8 cellular contexts compared by ENCODE assay signal in genomic region chr3:152196782-152197181, GRCh38.
DNase-seq lines count a peak whose midpoint lies in the region; ATAC-seq, FAIRE-seq and TF ChIP-seq lines count a peak whose summit lies in the region.

No MANE protein-coding gene starts in this region.

- intact Hi-C loops in transverse colon (cut with DNase I; ENCODE audit: low total_unique reads): no loop called here

- peak; percentile 62 for FAIRE-seq in colon (lab: Jason Lieb, UNC)

- no peak for TF ChIP-seq EP300 in transverse colon (IDR thresholded peaks at IDR 0.05; ENCODE audit: low read depth)

- H3K27me3 ChIP-seq in transverse colon: no peaks in the 10 kb centered on the region
- no peaks in the 10 kb centered on the region for H3K27me3 ChIP-seq in SJCRH30

- peak overlapping the region; percentile 83 to 89 (median 85) for H3K27ac ChIP-seq in transverse colon
- H3K27ac ChIP-seq in SJCRH30: no peak overlapping the region

- ATAC-seq in GM19455 (IDR thresholded peaks at IDR 0.05; ENCODE audit: unreplicated experiment) (peak; percentile 36), HG03521 (IDR thresholded peaks at IDR 0.05; ENCODE audit: unreplicated experiment) (peak; percentile 37)

- in situ Hi-C loops in transverse colon (cut with MboI; ENCODE audit: low pct_ligation_motif_present in 1 of 4, low pct_unique_long_range_greater_than_20kb in 1 of 4, low sequenced_read_pairs in 3 of 4): loop anchor here in 2 of 4 donors (25.0 kb wide), 1 partner anchor 241 kb away; no protein-coding TSS in a partner anchor

- WGBS in transverse colon (ENCODE audit: low coverage in 1 of 2), 2 donors: 34 to 37% methylated on average over 2 of the region's 2 CpGs

- H3K4me1 ChIP-seq in transverse colon: peaks cover 3 to 58% (median 8%) of the 10 kb centered on the region in 4 donors
- H3K4me1 ChIP-seq in SJCRH30: no peaks in the 10 kb centered on the region

- H3K36me3 ChIP-seq in transverse colon (no peaks in the 10 kb centered on the region), SJCRH30 (no peaks in the 10 kb centered on the region)

- H3K4me3 ChIP-seq in transverse colon (no peak overlapping the region), SJCRH30 (no peak overlapping the region)

- TF ChIP-seq CTCF in transverse colon (IDR thresholded peaks at IDR 0.05): no peak

- TF ChIP-seq POLR2A in transverse colon (IDR thresholded peaks at IDR 0.05): no peak

- H3K9me3 ChIP-seq in transverse colon (no peaks in the 10 kb centered on the region), SJCRH30 (replicated peaks) (no peaks in the 10 kb centered on the region)

- peak; percentile 18 for DNase-seq in Ammon's horn (ENCODE audit: low spot score)
- no peak for DNase-seq in transverse colon
- DNase-seq in SJCRH30: no peak
- no peak for DNase-seq in NCI-H2196 treated with DMSO at 0.1 percent for 48 hours (lab: John Stamatoyannopoulos, UW; ENCODE audit: unreplicated experiment)
- no peak for DNase-seq in NCI-H748 treated with DMSO at 0.1 percent for 48 hours (lab: John Stamatoyannopoulos, UW)
